8 cellular contexts compared by ENCODE assay signal in genomic region chr10:93916257-93917063, GRCh38. TPM values are rescaled to one million over a fixed set of nuclear protein-coding genes. Genes with fewer than 3 reads are reported as not detected.
A peak's percentile ranks its signal among the peaks of the same experiment; 100 is the strongest.
DNase-seq lines count a peak whose midpoint lies in the region; ATAC-seq, FAIRE-seq and TF ChIP-seq lines count a peak whose summit lies in the region.

No MANE protein-coding gene starts in this region.

- no peak overlapping the region for H3K27ac ChIP-seq in C4-2B
- no peak overlapping the region for H3K27ac ChIP-seq in thyroid gland

- H3K4me3 ChIP-seq in thyroid gland (replicated peaks in 1 of 3) = no peak overlapping the region

- TF ChIP-seq POLR2A in thyroid gland (IDR thresholded peaks at IDR 0.05) = no peak

- H3K9me3 ChIP-seq in thyroid gland = no peaks in the 10 kb centered on the region

- H3K36me3 ChIP-seq in thyroid gland = no peaks in the 10 kb centered on the region

- H3K27me3 ChIP-seq in thyroid gland = no peaks in the 10 kb centered on the region

- FAIRE-seq in TTC549 (lab: Jason Lieb, UNC) = peak; percentile 73

- WGBS in thyroid gland, 2 donors = 46 to 47% methylated on average over 8 of the region's 8 CpGs

- ATAC-seq in HG03469 (IDR thresholded peaks at IDR 0.05; ENCODE audit: unreplicated experiment) (no peak), HG03025 (IDR thresholded peaks at IDR 0.05; ENCODE audit: low FRiP score, unreplicated experiment) (no peak)

- TF ChIP-seq CTCF in C4-2B (conservative IDR thresholded peaks at IDR 0.05) = peak; percentile 60
- TF ChIP-seq CTCF in thyroid gland (IDR thresholded peaks at IDR 0.05) = peak in 5 of 6 experiments; percentile 34 to 82 (median 62)

- DNase-seq in HT1080 (ENCODE audit: low read depth) (peak; percentile 56), iPS-NIHi11 (ENCODE audit: low spot score) (peak; percentile 33), thyroid gland (no peak), HuH-7.5 (ENCODE audit: low spot score) (no peak)

- H3K4me1 ChIP-seq in thyroid gland = no peaks in the 10 kb centered on the region

- intact Hi-C loops in thyroid gland (cut with DNase I) = loop anchor here (5.0 kb wide), 1 partner anchor 526 kb away; no protein-coding TSS in a partner anchor

RNA-seq across cellular contexts. Expression of gene SLC35G1, which starts 22.7 kb away (rescaled TPM):
- total RNA-seq in HT1080 (2014; rRNA removed; shearing (Covaris generic)) = 12.4 and 15.0 TPM in 2 replicates
- polyA plus RNA-seq in HT1080 (2015; cell fraction: cytosol; rRNA removed) = 13.4 TPM in 2 replicates
- polyA plus RNA-seq in HT1080 (2015; cell fraction: nucleus; rRNA removed) = 10.2 and 10.5 TPM in 2 replicates
- total RNA-seq in thyroid gland = 10 to 100 TPM in 1 of 4 donors, 1 to 10 TPM in 3; 7.3 to 12.8 (median 8.1) TPM

Comparison
In these comparisons a context has a peak if more than half of its experiments do, and no peak if none do; other contexts are left out.
1. DNase-seq: peak in HT1080 (single experiment) and iPS-NIHi11 (single experiment); none in thyroid gland (0 of 2) and HuH-7.5 (single experiment).